Comparison of ENCODE assay signal across 15 cellular contexts in the genomic region with DNA sequence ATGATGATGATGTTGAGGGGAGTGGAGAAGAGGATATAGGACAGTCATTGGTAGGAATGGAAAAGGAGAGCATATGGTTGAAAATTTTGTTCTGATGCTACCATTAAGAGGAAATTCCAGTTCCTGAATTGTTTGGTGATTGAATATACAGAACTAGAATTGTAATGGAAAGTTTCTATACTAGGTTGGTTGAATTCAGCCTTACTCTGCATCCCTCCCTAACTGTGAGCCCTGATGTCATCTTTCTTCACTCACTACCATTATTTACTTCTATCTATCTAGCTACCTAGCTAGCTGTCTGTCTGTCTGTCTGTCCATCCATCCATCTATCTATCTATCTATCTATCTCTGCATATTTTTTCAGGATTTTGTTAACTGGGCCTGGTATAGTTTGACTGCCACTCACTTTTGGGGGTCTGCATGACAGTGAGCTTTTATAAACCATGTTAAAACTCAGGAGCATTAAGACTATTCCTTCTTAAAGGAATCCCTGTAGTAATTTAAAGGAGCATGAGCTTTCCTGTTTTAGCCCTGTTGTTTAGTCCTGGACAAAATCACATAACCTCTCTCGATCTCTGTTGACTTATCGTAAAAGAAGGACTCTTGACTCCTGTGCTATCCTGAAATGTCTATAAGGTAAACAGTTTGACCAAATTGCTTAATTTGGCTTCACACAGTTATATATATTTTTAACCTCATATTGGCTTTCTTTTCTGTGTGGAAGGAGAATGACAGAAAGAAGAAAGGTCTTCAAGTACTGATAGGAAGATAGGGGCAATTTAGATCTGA.
DNase-seq lines count a peak whose midpoint lies in the region; ATAC-seq lines count a peak whose summit lies in the region.
"Had no signal": no experiment of that assay in that cellular context is flagged by ENCODE, and none has a peak within 500 bp of the region (broad histone marks: within the 10 kb centered on the region; RNA-seq: fewer than 3 reads in every experiment).

No MANE protein-coding gene starts in this region.

- no peak for DNase-seq in activated naive CD8-positive, alpha-beta T cell treated with anti-CD3 and anti-CD28 coated beads, Interleukin-2, amount 50 U/mL, for 24 hours
- DNase-seq in SK-N-MC (ENCODE audit: low read depth, low spot score): no peak
- DNase-seq in immature natural killer cell: no peak
- DNase-seq in RPMI8226: no peak
- no peak for DNase-seq in NCI-H748 treated with DMSO at 0.1 percent for 48 hours (lab: John Stamatoyannopoulos, UW)
- DNase-seq: BE2C, DMS 273 treated with DMSO at 0.1 percent for 48 hours, HFFc6, NCI-H345, NCI-H526 treated with DMSO at 0.1 percent for 48 hours, Right ventricle myocardium superior had no signal

- no peak for ATAC-seq in activated naive CD8-positive, alpha-beta T cell treated with anti-CD3 and anti-CD28 coated beads, Interleukin-2, amount 50 U/mL, for 24 hours
- no peak for ATAC-seq in GM21737 (IDR thresholded peaks at IDR 0.05; ENCODE audit: unreplicated experiment)
- ATAC-seq: K562, Panc1 had no signal

- no peaks in the 10 kb centered on the region for H3K9me3 ChIP-seq in SK-N-MC (ENCODE audit: low read depth, low read length)
- H3K9me3 ChIP-seq: BE2C had no signal

- peaks cover 15% of the 10 kb centered on the region for H3K36me3 ChIP-seq in SK-N-MC (ENCODE audit: insufficient read depth, low read length)
- H3K36me3 ChIP-seq: BE2C had no signal

- H3K27me3 Mint-ChIP-seq in activated naive CD8-positive, alpha-beta T cell: no peaks in the 10 kb centered on the region
- H3K27me3 Mint-ChIP-seq in activated naive CD8-positive, alpha-beta T cell treated with anti-CD3 and anti-CD28 coated beads, Interleukin-2, amount 50 U/mL, for 24 hours: no peaks in the 10 kb centered on the region
- H3K27me3 Mint-ChIP-seq in immature natural killer cell (ENCODE audit: low read depth in 3 of 3): no peaks in the 10 kb centered on the region

- H3K27ac Mint-ChIP-seq in activated naive CD8-positive, alpha-beta T cell: peak overlapping the region; percentile 50
- H3K27ac Mint-ChIP-seq in activated naive CD8-positive, alpha-beta T cell treated with anti-CD3 and anti-CD28 coated beads, Interleukin-2, amount 50 U/mL, for 24 hours: no peak overlapping the region
- H3K27ac Mint-ChIP-seq in immature natural killer cell: peak overlapping the region in 4 of 6 donors; percentile 1 to 40 (median 16)
- H3K27ac Mint-ChIP-seq: HFFc6 had no signal

- H3K4me1 Mint-ChIP-seq in activated naive CD8-positive, alpha-beta T cell (ENCODE audit: low read depth): peaks cover 56% of the 10 kb centered on the region
- H3K4me1 Mint-ChIP-seq in activated naive CD8-positive, alpha-beta T cell treated with anti-CD3 and anti-CD28 coated beads, Interleukin-2, amount 50 U/mL, for 24 hours: peaks cover 41% of the 10 kb centered on the region
- peaks cover 33 to 51% of the 10 kb centered on the region in 2 donors for H3K4me1 Mint-ChIP-seq in immature natural killer cell

- H3K27ac ChIP-seq in SK-N-MC: peak overlapping the region; percentile 81; the same call in 1 of the 2 replicates

- H3K9me3 Mint-ChIP-seq in activated naive CD8-positive, alpha-beta T cell (ENCODE audit: low read depth): no peaks in the 10 kb centered on the region
- no peaks in the 10 kb centered on the region for H3K9me3 Mint-ChIP-seq in activated naive CD8-positive, alpha-beta T cell treated with anti-CD3 and anti-CD28 coated beads, Interleukin-2, amount 50 U/mL, for 24 hours
- H3K9me3 Mint-ChIP-seq in immature natural killer cell: no peaks in the 10 kb centered on the region
- H3K9me3 Mint-ChIP-seq: HFFc6 had no signal

- peaks cover 15% of the 10 kb centered on the region for H3K36me3 Mint-ChIP-seq in activated naive CD8-positive, alpha-beta T cell
- peaks cover 5% of the 10 kb centered on the region for H3K36me3 Mint-ChIP-seq in activated naive CD8-positive, alpha-beta T cell treated with anti-CD3 and anti-CD28 coated beads, Interleukin-2, amount 50 U/mL, for 24 hours (ENCODE audit: low read depth)
- peaks cover 8 to 9% (median 9%) of the 10 kb centered on the region in 3 donors for H3K36me3 Mint-ChIP-seq in immature natural killer cell

- no peak overlapping the region for H3K4me3 ChIP-seq in SK-N-MC
- H3K4me3 ChIP-seq: K562 had no signal

- H3K9ac ChIP-seq in SK-N-MC (ENCODE audit: insufficient read length): no peak overlapping the region

- H3K4me3 Mint-ChIP-seq in activated naive CD8-positive, alpha-beta T cell: peak overlapping the region; percentile 5
- H3K4me3 Mint-ChIP-seq in activated naive CD8-positive, alpha-beta T cell treated with anti-CD3 and anti-CD28 coated beads, Interleukin-2, amount 50 U/mL, for 24 hours: no peak overlapping the region
- no peak overlapping the region for H3K4me3 Mint-ChIP-seq in immature natural killer cell
- H3K4me3 Mint-ChIP-seq: HFFc6 had no signal
